Comparison of ENCODE assay signal across 1 cellular context in the genomic region with DNA sequence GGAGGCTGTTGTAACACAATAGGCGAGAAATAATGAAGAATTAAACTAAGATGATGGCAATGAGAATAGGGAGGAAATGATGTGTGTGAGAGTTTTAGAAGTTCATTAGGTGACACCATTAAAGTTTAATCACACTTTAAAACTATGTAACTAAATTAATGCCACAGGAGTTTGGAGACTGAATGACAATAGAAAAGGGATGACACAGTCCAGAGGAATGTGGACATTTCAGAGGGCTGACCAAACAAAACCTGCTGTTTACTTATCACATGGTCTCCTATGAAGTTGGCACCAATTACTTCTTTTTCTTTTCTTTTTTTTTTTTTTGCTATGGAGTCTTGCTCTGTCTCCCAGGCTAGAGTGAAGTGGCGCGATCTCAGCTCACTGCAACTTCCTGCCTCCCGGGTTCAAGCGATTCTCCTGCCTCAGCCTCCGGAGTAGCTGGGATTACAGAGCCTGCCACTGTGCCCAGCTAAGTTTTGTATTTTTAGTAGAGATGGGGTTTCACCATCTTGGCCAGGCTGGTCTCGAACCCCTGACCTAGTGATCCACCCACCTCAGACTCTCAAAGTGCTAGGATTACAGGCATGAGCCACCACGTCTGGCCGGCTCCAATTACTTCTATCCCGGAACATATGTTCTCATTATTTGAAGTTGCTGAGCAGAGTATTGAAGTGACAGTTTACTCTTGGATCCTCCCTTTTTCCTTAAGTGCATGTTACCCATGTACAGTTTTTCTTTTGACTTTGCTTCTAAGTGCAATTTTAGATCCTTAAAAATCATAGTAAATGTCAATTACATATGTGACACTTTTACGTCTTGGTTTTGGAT.
TF ChIP-seq lines count a peak whose summit lies in the region.

No MANE protein-coding gene starts in this region.

TF ChIP-seq in HepG2, 621 proteins besides CTCF, POLR2A, EP300 and RAD21 (continued from another document and continues in another):
- TF ChIP-seq, protein P1, sequence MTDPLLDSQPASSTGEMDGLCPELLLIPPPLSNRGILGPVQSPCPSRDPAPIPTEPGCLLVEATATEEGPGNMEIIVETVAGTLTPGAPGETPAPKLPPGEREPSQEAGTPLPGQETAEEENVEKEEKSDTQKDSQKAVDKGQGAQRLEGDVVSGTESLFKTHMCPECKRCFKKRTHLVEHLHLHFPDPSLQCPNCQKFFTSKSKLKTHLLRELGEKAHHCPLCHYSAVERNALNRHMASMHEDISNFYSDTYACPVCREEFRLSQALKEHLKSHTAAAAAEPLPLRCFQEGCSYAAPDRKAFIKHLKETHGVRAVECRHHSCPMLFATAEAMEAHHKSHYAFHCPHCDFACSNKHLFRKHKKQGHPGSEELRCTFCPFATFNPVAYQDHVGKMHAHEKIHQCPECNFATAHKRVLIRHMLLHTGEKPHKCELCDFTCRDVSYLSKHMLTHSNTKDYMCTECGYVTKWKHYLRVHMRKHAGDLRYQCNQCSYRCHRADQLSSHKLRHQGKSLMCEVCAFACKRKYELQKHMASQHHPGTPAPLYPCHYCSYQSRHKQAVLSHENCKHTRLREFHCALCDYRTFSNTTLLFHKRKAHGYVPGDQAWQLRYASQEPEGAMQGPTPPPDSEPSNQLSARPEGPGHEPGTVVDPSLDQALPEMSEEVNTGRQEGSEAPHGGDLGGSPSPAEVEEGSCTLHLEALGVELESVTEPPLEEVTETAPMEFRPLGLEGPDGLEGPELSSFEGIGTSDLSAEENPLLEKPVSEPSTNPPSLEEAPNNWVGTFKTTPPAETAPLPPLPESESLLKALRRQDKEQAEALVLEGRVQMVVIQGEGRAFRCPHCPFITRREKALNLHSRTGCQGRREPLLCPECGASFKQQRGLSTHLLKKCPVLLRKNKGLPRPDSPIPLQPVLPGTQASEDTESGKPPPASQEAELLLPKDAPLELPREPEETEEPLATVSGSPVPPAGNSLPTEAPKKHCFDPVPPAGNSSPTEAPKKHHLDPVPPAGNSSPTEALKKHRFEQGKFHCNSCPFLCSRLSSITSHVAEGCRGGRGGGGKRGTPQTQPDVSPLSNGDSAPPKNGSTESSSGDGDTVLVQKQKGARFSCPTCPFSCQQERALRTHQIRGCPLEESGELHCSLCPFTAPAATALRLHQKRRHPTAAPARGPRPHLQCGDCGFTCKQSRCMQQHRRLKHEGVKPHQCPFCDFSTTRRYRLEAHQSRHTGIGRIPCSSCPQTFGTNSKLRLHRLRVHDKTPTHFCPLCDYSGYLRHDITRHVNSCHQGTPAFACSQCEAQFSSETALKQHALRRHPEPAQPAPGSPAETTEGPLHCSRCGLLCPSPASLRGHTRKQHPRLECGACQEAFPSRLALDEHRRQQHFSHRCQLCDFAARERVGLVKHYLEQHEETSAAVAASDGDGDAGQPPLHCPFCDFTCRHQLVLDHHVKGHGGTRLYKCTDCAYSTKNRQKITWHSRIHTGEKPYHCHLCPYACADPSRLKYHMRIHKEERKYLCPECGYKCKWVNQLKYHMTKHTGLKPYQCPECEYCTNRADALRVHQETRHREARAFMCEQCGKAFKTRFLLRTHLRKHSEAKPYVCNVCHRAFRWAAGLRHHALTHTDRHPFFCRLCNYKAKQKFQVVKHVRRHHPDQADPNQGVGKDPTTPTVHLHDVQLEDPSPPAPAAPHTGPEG (CRISPR knock-in tag; IDR thresholded peaks at IDR 0.05) = no peak
- TF ChIP-seq, protein P2, sequence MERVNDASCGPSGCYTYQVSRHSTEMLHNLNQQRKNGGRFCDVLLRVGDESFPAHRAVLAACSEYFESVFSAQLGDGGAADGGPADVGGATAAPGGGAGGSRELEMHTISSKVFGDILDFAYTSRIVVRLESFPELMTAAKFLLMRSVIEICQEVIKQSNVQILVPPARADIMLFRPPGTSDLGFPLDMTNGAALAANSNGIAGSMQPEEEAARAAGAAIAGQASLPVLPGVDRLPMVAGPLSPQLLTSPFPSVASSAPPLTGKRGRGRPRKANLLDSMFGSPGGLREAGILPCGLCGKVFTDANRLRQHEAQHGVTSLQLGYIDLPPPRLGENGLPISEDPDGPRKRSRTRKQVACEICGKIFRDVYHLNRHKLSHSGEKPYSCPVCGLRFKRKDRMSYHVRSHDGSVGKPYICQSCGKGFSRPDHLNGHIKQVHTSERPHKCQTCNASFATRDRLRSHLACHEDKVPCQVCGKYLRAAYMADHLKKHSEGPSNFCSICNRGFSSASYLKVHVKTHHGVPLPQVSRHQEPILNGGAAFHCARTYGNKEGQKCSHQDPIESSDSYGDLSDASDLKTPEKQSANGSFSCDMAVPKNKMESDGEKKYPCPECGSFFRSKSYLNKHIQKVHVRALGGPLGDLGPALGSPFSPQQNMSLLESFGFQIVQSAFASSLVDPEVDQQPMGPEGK (CRISPR knock-in tag; IDR thresholded peaks at IDR 0.05) = peak; percentile 41; the same call in 1 of the 2 replicates
- TF ChIP-seq ASH2L (IDR thresholded peaks at IDR 0.05; ENCODE audit: insufficient read length, low read depth, low read length) = peak; percentile 17
- TF ChIP-seq, protein P3, sequence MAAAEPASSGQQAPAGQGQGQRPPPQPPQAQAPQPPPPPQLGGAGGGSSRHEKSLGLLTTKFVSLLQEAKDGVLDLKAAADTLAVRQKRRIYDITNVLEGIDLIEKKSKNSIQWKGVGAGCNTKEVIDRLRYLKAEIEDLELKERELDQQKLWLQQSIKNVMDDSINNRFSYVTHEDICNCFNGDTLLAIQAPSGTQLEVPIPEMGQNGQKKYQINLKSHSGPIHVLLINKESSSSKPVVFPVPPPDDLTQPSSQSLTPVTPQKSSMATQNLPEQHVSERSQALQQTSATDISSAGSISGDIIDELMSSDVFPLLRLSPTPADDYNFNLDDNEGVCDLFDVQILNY (CRISPR knock-in tag; conservative IDR thresholded peaks at IDR 0.05) = no peak
- 0 out of 2 replicates have a peak, but pooled peaks have one; percentile 17 for TF ChIP-seq HOXA3 (CRISPR knock-in tag; IDR thresholded peaks at IDR 0.05)
- TF ChIP-seq FOXA3 (CRISPR knock-in tag; IDR thresholded peaks at IDR 0.05) = peak; percentile 95
- peak; percentile 53; the same call in 1 of the 2 replicates for TF ChIP-seq MXD4 (CRISPR knock-in tag; IDR thresholded peaks at IDR 0.05)
- 0 out of 2 replicates have a peak, but pooled peaks have one; percentile 38 for TF ChIP-seq MIER3 (CRISPR knock-in tag; IDR thresholded peaks at IDR 0.05; ENCODE audit: borderline replicate concordance)
- no peak for TF ChIP-seq HOXD1 (CRISPR knock-in tag; IDR thresholded peaks at IDR 0.05)
- peak; percentile 63; the same call in 1 of the 2 replicates for TF ChIP-seq ZNF292 (CRISPR knock-in tag; IDR thresholded peaks at IDR 0.05; ENCODE audit: borderline replicate concordance, low read depth)
- TF ChIP-seq SP5 (CRISPR knock-in tag; IDR thresholded peaks at IDR 0.05; ENCODE audit: borderline replicate concordance, low read depth) = 0 out of 2 replicates have a peak, but pooled peaks have one; percentile 60
- TF ChIP-seq, protein P4, sequence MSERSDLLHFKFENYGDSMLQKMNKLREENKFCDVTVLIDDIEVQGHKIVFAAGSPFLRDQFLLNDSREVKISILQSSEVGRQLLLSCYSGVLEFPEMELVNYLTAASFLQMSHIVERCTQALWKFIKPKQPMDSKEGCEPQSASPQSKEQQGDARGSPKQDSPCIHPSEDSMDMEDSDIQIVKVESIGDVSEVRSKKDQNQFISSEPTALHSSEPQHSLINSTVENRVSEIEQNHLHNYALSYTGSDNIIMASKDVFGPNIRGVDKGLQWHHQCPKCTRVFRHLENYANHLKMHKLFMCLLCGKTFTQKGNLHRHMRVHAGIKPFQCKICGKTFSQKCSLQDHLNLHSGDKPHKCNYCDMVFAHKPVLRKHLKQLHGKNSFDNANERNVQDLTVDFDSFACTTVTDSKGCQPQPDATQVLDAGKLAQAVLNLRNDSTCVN (CRISPR knock-in tag; IDR thresholded peaks at IDR 0.05; ENCODE audit: borderline replicate concordance) = peak; percentile 28; the same call in 1 of the 2 replicates
- peak; percentile 54; the same call in 1 of the 2 replicates for TF ChIP-seq ERF (CRISPR knock-in tag; IDR thresholded peaks at IDR 0.05)
- no peak for TF ChIP-seq ZNF3 (CRISPR knock-in tag; IDR thresholded peaks at IDR 0.05)
- no peak for TF ChIP-seq NFYB (CRISPR knock-in tag; IDR thresholded peaks at IDR 0.05)
- TF ChIP-seq ZNF136 (CRISPR knock-in tag; IDR thresholded peaks at IDR 0.05; ENCODE audit: low read depth) = no peak
- peak; percentile 69 for TF ChIP-seq CEBPG (CRISPR knock-in tag; IDR thresholded peaks at IDR 0.05)
- TF ChIP-seq ZFAT (CRISPR knock-in tag; conservative IDR thresholded peaks at IDR 0.05) = no peak
- TF ChIP-seq, protein P5, sequence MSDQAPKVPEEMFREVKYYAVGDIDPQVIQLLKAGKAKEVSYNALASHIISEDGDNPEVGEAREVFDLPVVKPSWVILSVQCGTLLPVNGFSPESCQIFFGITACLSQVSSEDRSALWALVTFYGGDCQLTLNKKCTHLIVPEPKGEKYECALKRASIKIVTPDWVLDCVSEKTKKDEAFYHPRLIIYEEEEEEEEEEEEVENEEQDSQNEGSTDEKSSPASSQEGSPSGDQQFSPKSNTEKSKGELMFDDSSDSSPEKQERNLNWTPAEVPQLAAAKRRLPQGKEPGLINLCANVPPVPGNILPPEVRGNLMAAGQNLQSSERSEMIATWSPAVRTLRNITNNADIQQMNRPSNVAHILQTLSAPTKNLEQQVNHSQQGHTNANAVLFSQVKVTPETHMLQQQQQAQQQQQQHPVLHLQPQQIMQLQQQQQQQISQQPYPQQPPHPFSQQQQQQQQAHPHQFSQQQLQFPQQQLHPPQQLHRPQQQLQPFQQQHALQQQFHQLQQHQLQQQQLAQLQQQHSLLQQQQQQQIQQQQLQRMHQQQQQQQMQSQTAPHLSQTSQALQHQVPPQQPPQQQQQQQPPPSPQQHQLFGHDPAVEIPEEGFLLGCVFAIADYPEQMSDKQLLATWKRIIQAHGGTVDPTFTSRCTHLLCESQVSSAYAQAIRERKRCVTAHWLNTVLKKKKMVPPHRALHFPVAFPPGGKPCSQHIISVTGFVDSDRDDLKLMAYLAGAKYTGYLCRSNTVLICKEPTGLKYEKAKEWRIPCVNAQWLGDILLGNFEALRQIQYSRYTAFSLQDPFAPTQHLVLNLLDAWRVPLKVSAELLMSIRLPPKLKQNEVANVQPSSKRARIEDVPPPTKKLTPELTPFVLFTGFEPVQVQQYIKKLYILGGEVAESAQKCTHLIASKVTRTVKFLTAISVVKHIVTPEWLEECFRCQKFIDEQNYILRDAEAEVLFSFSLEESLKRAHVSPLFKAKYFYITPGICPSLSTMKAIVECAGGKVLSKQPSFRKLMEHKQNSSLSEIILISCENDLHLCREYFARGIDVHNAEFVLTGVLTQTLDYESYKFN (CRISPR knock-in tag; conservative IDR thresholded peaks at IDR 0.05) = peak; percentile 85
- no peak for TF ChIP-seq SAFB2 (CRISPR knock-in tag; IDR thresholded peaks at IDR 0.05; ENCODE audit: borderline replicate concordance, low read depth)
- no peak for TF ChIP-seq TAF1 (CRISPR knock-in tag; IDR thresholded peaks at IDR 0.05)
- TF ChIP-seq ARNTL (CRISPR knock-in tag; IDR thresholded peaks at IDR 0.05) = peak; percentile 34; the same call in 1 of the 2 replicates
- TF ChIP-seq, protein P6, sequence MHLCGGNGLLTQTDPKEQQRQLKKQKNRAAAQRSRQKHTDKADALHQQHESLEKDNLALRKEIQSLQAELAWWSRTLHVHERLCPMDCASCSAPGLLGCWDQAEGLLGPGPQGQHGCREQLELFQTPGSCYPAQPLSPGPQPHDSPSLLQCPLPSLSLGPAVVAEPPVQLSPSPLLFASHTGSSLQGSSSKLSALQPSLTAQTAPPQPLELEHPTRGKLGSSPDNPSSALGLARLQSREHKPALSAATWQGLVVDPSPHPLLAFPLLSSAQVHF (CRISPR knock-in tag; IDR thresholded peaks at IDR 0.05) = no peak
- TF ChIP-seq KMT2A (CRISPR knock-in tag; IDR thresholded peaks at IDR 0.05) = peak; percentile 35; the same call in 1 of the 2 replicates
- 0 out of 2 replicates have a peak, but pooled peaks have one; percentile 6 for TF ChIP-seq ZNF670 (CRISPR knock-in tag; IDR thresholded peaks at IDR 0.05; ENCODE audit: borderline replicate concordance)
- TF ChIP-seq ZNF331 (CRISPR knock-in tag; IDR thresholded peaks at IDR 0.05) = no peak
- TF ChIP-seq SOX6 (IDR thresholded peaks at IDR 0.05) = no peak
- TF ChIP-seq SOX6 (CRISPR knock-in tag; IDR thresholded peaks at IDR 0.05) = peak; percentile 99
- TF ChIP-seq, protein P7, sequence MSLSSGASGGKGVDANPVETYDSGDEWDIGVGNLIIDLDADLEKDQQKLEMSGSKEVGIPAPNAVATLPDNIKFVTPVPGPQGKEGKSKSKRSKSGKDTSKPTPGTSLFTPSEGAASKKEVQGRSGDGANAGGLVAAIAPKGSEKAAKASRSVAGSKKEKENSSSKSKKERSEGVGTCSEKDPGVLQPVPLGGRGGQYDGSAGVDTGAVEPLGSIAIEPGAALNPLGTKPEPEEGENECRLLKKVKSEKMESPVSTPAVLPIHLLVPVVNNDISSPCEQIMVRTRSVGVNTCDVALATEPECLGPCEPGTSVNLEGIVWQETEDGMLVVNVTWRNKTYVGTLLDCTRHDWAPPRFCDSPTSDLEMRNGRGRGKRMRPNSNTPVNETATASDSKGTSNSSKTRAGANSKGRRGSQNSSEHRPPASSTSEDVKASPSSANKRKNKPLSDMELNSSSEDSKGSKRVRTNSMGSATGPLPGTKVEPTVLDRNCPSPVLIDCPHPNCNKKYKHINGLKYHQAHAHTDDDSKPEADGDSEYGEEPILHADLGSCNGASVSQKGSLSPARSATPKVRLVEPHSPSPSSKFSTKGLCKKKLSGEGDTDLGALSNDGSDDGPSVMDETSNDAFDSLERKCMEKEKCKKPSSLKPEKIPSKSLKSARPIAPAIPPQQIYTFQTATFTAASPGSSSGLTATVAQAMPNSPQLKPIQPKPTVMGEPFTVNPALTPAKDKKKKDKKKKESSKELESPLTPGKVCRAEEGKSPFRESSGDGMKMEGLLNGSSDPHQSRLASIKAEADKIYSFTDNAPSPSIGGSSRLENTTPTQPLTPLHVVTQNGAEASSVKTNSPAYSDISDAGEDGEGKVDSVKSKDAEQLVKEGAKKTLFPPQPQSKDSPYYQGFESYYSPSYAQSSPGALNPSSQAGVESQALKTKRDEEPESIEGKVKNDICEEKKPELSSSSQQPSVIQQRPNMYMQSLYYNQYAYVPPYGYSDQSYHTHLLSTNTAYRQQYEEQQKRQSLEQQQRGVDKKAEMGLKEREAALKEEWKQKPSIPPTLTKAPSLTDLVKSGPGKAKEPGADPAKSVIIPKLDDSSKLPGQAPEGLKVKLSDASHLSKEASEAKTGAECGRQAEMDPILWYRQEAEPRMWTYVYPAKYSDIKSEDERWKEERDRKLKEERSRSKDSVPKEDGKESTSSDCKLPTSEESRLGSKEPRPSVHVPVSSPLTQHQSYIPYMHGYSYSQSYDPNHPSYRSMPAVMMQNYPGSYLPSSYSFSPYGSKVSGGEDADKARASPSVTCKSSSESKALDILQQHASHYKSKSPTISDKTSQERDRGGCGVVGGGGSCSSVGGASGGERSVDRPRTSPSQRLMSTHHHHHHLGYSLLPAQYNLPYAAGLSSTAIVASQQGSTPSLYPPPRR (CRISPR knock-in tag; IDR thresholded peaks at IDR 0.05; ENCODE audit: borderline replicate concordance) = peak; percentile 50; the same call in 1 of the 2 replicates
- TF ChIP-seq, protein P8, sequence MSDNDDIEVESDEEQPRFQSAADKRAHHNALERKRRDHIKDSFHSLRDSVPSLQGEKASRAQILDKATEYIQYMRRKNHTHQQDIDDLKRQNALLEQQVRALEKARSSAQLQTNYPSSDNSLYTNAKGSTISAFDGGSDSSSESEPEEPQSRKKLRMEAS (IDR thresholded peaks at IDR 0.05) = peak; percentile 58; the same call in 1 of the 2 replicates
- no peak for TF ChIP-seq KAT2B (IDR thresholded peaks at IDR 0.05; ENCODE audit: borderline replicate concordance, low read depth, low read length)
- no peak for TF ChIP-seq CBX5 (CRISPR knock-in tag; IDR thresholded peaks at IDR 0.05; ENCODE audit: borderline replicate concordance)
- TF ChIP-seq GFI1 (CRISPR knock-in tag; IDR thresholded peaks at IDR 0.05; ENCODE audit: borderline replicate concordance) = peak; percentile 74; the same call in 1 of the 2 replicates
- peak; percentile 40; the same call in 1 of the 2 replicates for TF ChIP-seq MIXL1 (CRISPR knock-in tag; IDR thresholded peaks at IDR 0.05)
- TF ChIP-seq ZNF124 (CRISPR knock-in tag; IDR thresholded peaks at IDR 0.05) = peak; percentile 43; the same call in 1 of the 2 replicates
